ENCODE assay signal across 8 cellular contexts in the genomic region with DNA sequence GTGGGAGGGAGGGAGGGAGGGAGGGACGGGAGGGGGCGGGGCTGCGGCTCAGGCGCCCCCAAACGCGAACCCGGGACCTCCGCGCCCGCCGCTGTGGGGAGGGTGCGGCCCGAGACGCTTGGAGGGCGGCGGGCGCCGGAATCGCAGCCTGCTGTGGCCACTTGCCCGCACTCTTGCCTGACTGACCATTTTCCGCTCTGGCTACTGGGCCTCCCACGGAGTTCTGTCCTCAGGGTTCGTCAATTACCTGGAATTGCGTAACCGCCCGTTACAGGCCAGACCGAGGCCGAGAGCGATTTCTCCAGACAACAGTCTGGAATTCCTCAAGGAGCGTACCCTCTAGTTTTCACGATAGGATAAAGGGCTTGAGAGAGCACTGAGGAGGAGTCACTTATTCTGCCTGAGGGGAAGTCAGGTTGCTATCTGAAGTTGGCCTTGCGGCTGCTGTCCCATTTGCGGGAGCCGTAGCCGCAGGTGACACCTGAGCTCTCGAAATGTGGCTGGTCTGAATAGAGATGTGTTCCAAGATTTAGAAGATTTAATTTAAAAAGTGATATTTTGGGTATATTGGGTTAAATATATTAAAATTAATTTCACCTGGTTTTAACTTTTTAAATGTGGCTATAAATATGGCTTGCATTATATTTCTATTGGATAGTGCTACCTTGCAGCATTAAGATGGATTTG. TPM values are rescaled to one million over a fixed set of nuclear protein-coding genes. Genes with fewer than 3 reads are reported as not detected.
DNase-seq lines count a peak whose midpoint lies in the region; ATAC-seq and TF ChIP-seq lines count a peak whose summit lies in the region.

No MANE protein-coding gene starts in this region.

- H3K27ac ChIP-seq in right atrium auricular region = peak overlapping the region; percentile 97

- peak; percentile 38 for ATAC-seq in activated naive CD8-positive, alpha-beta T cell treated with anti-CD3 and anti-CD28 coated beads, Interleukin-2, amount 10 ng/mL, durations not matched to agents 7 days and 5 days (ENCODE audit: low read depth)

- H3K4me1 ChIP-seq in right atrium auricular region = peaks cover 0 to 28% of the 10 kb centered on the region in 2 donors

- H3K4me1 Mint-ChIP-seq in activated CD4-positive, alpha-beta T cell treated with anti-CD3 and anti-CD28 coated beads, Interleukin-2, amount 10 ng/mL, durations not matched to agents 24 days and 14 days = peaks cover 23% of the 10 kb centered on the region
- peaks cover 9% of the 10 kb centered on the region for H3K4me1 Mint-ChIP-seq in HFFc6 (ENCODE audit: low read depth)
- H3K4me1 Mint-ChIP-seq in activated naive CD8-positive, alpha-beta T cell treated with anti-CD3 and anti-CD28 coated beads, Interleukin-2, amount 10 ng/mL, durations not matched to agents 7 days and 5 days = peaks cover 8% of the 10 kb centered on the region

- peaks cover 16% of the 10 kb centered on the region for H3K36me3 ChIP-seq in right atrium auricular region

- H3K4me3 ChIP-seq in right atrium auricular region = peak overlapping the region; percentile 85 to 88

- peaks cover 28% of the 10 kb centered on the region for H3K36me3 Mint-ChIP-seq in activated CD4-positive, alpha-beta T cell treated with anti-CD3 and anti-CD28 coated beads, Interleukin-2, amount 10 ng/mL, durations not matched to agents 24 days and 14 days (ENCODE audit: low read depth)
- H3K36me3 Mint-ChIP-seq in HFFc6 (ENCODE audit: low read depth) = peaks cover 5% of the 10 kb centered on the region; the same call in 1 of the 2 replicates
- H3K36me3 Mint-ChIP-seq in activated naive CD8-positive, alpha-beta T cell treated with anti-CD3 and anti-CD28 coated beads, Interleukin-2, amount 10 ng/mL, durations not matched to agents 7 days and 5 days = peaks cover 24% of the 10 kb centered on the region

- POLR2A ChIA-PET in activated naive CD8-positive, alpha-beta T cell treated with anti-CD3 and anti-CD28 coated beads, Interleukin-2, amount 10 ng/mL, durations not matched to agents 7 days and 5 days (lab: Charles Lee) = interaction anchor here (0.6 kb wide), 1 partner anchor 1001 kb away, joined by 3 read pairs; no protein-coding TSS in a partner anchor

- H3K9me3 Mint-ChIP-seq in activated CD4-positive, alpha-beta T cell treated with anti-CD3 and anti-CD28 coated beads, Interleukin-2, amount 10 ng/mL, durations not matched to agents 24 days and 14 days = no peaks in the 10 kb centered on the region
- H3K9me3 Mint-ChIP-seq in HFFc6 = no peaks in the 10 kb centered on the region
- no peaks in the 10 kb centered on the region for H3K9me3 Mint-ChIP-seq in activated naive CD8-positive, alpha-beta T cell treated with anti-CD3 and anti-CD28 coated beads, Interleukin-2, amount 10 ng/mL, durations not matched to agents 7 days and 5 days

- TF ChIP-seq CTCF in HFFc6 (IDR thresholded peaks at IDR 0.05) (no peak), right atrium auricular region (IDR thresholded peaks at IDR 0.05) (no peak)

- peak overlapping the region; percentile 83 for H3K27ac Mint-ChIP-seq in activated CD4-positive, alpha-beta T cell treated with anti-CD3 and anti-CD28 coated beads, Interleukin-2, amount 10 ng/mL, durations not matched to agents 24 days and 14 days
- peak overlapping the region; percentile 74 for H3K27ac Mint-ChIP-seq in HFFc6
- H3K27ac Mint-ChIP-seq in activated naive CD8-positive, alpha-beta T cell treated with anti-CD3 and anti-CD28 coated beads, Interleukin-2, amount 10 ng/mL, durations not matched to agents 7 days and 5 days = peak overlapping the region; percentile 75

- no peaks in the 10 kb centered on the region for H3K9me3 ChIP-seq in right atrium auricular region

- intact Hi-C loops in activated CD4-positive, alpha-beta T cell treated with anti-CD3 and anti-CD28 coated beads, Interleukin-2, amount 10 ng/mL, durations not matched to agents 24 days and 14 days (cut with micrococcal nuclease) = no loop called here

- DNase-seq in activated CD4-positive, alpha-beta T cell treated with anti-CD3 and anti-CD28 coated beads, Interleukin-2, amount 10 ng/mL, durations not matched to agents 24 days and 14 days = no peak
- no peak for DNase-seq in activated CD4-positive, alpha-beta T cell treated with anti-CD3 and anti-CD28 coated beads, Interleukin-2, amount 50 U/mL, for 48 hours
- peak; percentile 35 for DNase-seq in HFFc6
- peak; percentile 4 for DNase-seq in NCI-H1417 treated with DMSO at 0.1 percent for 48 hours (lab: John Stamatoyannopoulos, UW)
- DNase-seq in activated naive CD8-positive, alpha-beta T cell treated with anti-CD3 and anti-CD28 coated beads, Interleukin-2, amount 10 ng/mL, durations not matched to agents 7 days and 5 days = no peak
- peak; percentile 87 for DNase-seq in right atrium auricular region (ENCODE audit: low spot score)
- DNase-seq in renal cortical epithelial cell (ENCODE audit: low read depth) = peak; percentile 87
- no peak for DNase-seq in middle frontal gyrus (ENCODE audit: extremely low spot score, low spot score)

- peaks cover 9% of the 10 kb centered on the region for H3K27me3 Mint-ChIP-seq in activated CD4-positive, alpha-beta T cell treated with anti-CD3 and anti-CD28 coated beads, Interleukin-2, amount 10 ng/mL, durations not matched to agents 24 days and 14 days
- H3K27me3 Mint-ChIP-seq in HFFc6 (ENCODE audit: insufficient read depth) = peaks cover 6% of the 10 kb centered on the region
- no peaks in the 10 kb centered on the region for H3K27me3 Mint-ChIP-seq in activated naive CD8-positive, alpha-beta T cell treated with anti-CD3 and anti-CD28 coated beads, Interleukin-2, amount 10 ng/mL, durations not matched to agents 7 days and 5 days

- H3K4me3 Mint-ChIP-seq in activated CD4-positive, alpha-beta T cell treated with anti-CD3 and anti-CD28 coated beads, Interleukin-2, amount 10 ng/mL, durations not matched to agents 24 days and 14 days = peak overlapping the region; percentile 77
- H3K4me3 Mint-ChIP-seq in HFFc6 = peak overlapping the region; percentile 92
- peak overlapping the region; percentile 79 for H3K4me3 Mint-ChIP-seq in activated naive CD8-positive, alpha-beta T cell treated with anti-CD3 and anti-CD28 coated beads, Interleukin-2, amount 10 ng/mL, durations not matched to agents 7 days and 5 days

- H3K27me3 ChIP-seq in right atrium auricular region = no peaks in the 10 kb centered on the region

RNA-seq across cellular contexts. Expression of gene ZNF641, which starts 0.4 kb away (rescaled TPM):
- total RNA-seq in activated CD4-positive, alpha-beta T cell treated with anti-CD3 and anti-CD28 coated beads, Interleukin-2, amount 10 ng/mL, durations not matched to agents 24 days and 14 days = 6.7 and 7.6 TPM in 2 replicates
- total RNA-seq in HFFc6 (2021; fragmentation: NEBNext Ultra II Directional; extraction: Animal tissue kit (Norgen Biotek cat#: 25700)) = 1 to 10 TPM; 4.2 to 6.4 (median 5.2) TPM
- total RNA-seq in activated naive CD8-positive, alpha-beta T cell treated with anti-CD3 and anti-CD28 coated beads, Interleukin-2, amount 10 ng/mL, durations not matched to agents 7 days and 5 days = 10 to 100 TPM; 21.3 to 32.0 TPM
- 10 to 100 TPM; 18.1 to 19.1 TPM for total RNA-seq in right atrium auricular region
- total RNA-seq in renal cortical epithelial cell = 11.1 and 14.3 TPM in 2 replicates

Comparison
In these comparisons a context has a peak if more than half of its experiments do, and no peak if none do; other contexts are left out.
1. DNase-seq: peak in HFFc6 (single experiment), NCI-H1417 treated with DMSO at 0.1 percent for 48 hours (single experiment), right atrium auricular region (single experiment) and renal cortical epithelial cell (single experiment); none in activated CD4-positive, alpha-beta T cell treated with anti-CD3 and anti-CD28 coated beads, Interleukin-2, amount 10 ng/mL, durations not matched to agents 24 days and 14 days (single experiment), activated CD4-positive, alpha-beta T cell treated with anti-CD3 and anti-CD28 coated beads, Interleukin-2, amount 50 U/mL, for 48 hours (0 of 2), activated naive CD8-positive, alpha-beta T cell treated with anti-CD3 and anti-CD28 coated beads, Interleukin-2, amount 10 ng/mL, durations not matched to agents 7 days and 5 days (single experiment) and middle frontal gyrus (single experiment).
2. Peak in every context shown above with its lines, with median percentiles within 50 percentile points of each other: H3K27ac Mint-ChIP-seq and H3K4me3 Mint-ChIP-seq.